ENCODE assay signal across 1 cellular context in genomic region chr11:118366287-118366686, GRCh38.
TF ChIP-seq lines count a peak whose summit lies in the region.

No MANE protein-coding gene starts in this region.

TF ChIP-seq in K562, 482 proteins besides CTCF, POLR2A, EP300 and RAD21:
- TF ChIP-seq NFYB (IDR thresholded peaks at IDR 0.05; ENCODE audit: extremely low read depth, insufficient read length), result no peak
- TF ChIP-seq MAX (CRISPR knock-in tag; IDR thresholded peaks at IDR 0.05), result no peak
- no peak for TF ChIP-seq SLC30A9 (CRISPR knock-in tag; IDR thresholded peaks at IDR 0.05)
- TF ChIP-seq BDP1 (IDR thresholded peaks at IDR 0.05; ENCODE audit: insufficient read depth, insufficient read length), result no peak
- no peak for TF ChIP-seq ZHX1 (conservative IDR thresholded peaks at IDR 0.05; ENCODE audit: low read length)
- TF ChIP-seq CREB3 (tag; conservative IDR thresholded peaks at IDR 0.05; ENCODE audit: low read depth), result no peak
- no peak for TF ChIP-seq ATF2 (CRISPR knock-in tag; IDR thresholded peaks at IDR 0.05)
- TF ChIP-seq NBN (IDR thresholded peaks at IDR 0.05; ENCODE audit: low read depth), result no peak
- no peak for TF ChIP-seq FOXM1 (IDR thresholded peaks at IDR 0.05; ENCODE audit: low read depth)
- no peak for TF ChIP-seq FOXM1 (CRISPR knock-in tag; IDR thresholded peaks at IDR 0.05; ENCODE audit: low read depth)
- no peak for TF ChIP-seq TAL1 (IDR thresholded peaks at IDR 0.05)
- TF ChIP-seq GATAD2A (IDR thresholded peaks at IDR 0.05), result no peak
- no peak for TF ChIP-seq ILK (tag; IDR thresholded peaks at IDR 0.05; ENCODE audit: borderline replicate concordance, low read depth)
- TF ChIP-seq ZZZ3 (IDR thresholded peaks at IDR 0.05), result no peak
- no peak for TF ChIP-seq HDGF (IDR thresholded peaks at IDR 0.05)
- TF ChIP-seq ZBTB7A (IDR thresholded peaks at IDR 0.05; ENCODE audit: borderline replicate concordance, control insufficient read depth, low read depth, low read length), result no peak
